In genomic region chr7:110650313-110650712, GRCh38 we compare ENCODE assay signal across 32 cellular contexts.
"Had no signal": no experiment of that assay in that cellular context is flagged by ENCODE, and none has a peak within 500 bp of the region (broad histone marks: within the 10 kb centered on the region; RNA-seq: fewer than 3 reads in every experiment).

No MANE protein-coding gene starts in this region.

- H3K4me3 ChIP-seq: cardiac muscle cell, MG63 had no signal

- H3K9me3 ChIP-seq: MG63 had no signal

- H3K27ac ChIP-seq: brain microvascular endothelial cell, cardiac muscle cell, VCaP had no signal

- H3K36me3 ChIP-seq: brain microvascular endothelial cell, cardiac muscle cell, MG63 had no signal

- H3K27me3 ChIP-seq: brain microvascular endothelial cell, cardiac muscle cell, MG63 had no signal

- DNase-seq: activated CD4-positive, alpha-beta T cell treated with anti-CD3 and anti-CD28 coated beads for 1 hour; activated CD4-positive, alpha-beta T cell treated with anti-CD3 and anti-CD28 coated beads for 48 hours; activated CD4-positive, CD25-positive, alpha-beta regulatory T cell; activated CD8-positive, alpha-beta T cell treated with anti-CD3 and anti-CD28 coated beads for 36 hours; activated effector memory CD4-positive, alpha-beta T cell treated with anti-CD3 and anti-CD28 coated beads, Interleukin-2, amount 50 U/mL, for 16 hours; activated naive CD4-positive, alpha-beta T cell; activated naive CD4-positive, alpha-beta T cell treated with anti-CD3 and anti-CD28 coated beads, Interleukin-2, amount 50 U/mL, for 16 hours; activated naive CD8-positive, alpha-beta T cell treated with anti-CD3 and anti-CD28 coated beads for 36 hours; activated T-cell treated with anti-CD3 and anti-CD28 coated beads, Interleukin-2, amount 50 U/mL, for 1 hour; activated T-cell treated with anti-CD3 and anti-CD28 coated beads, Interleukin-2, amount 50 U/mL, for 72 hours; amniotic stem cell; aorta; brain microvascular endothelial cell; Kasumi-1; MG63; NCI-H1048; NCI-H1105 treated with DMSO at 0.1 percent for 48 hours; NCI-H1436 treated with DMSO at 0.1 percent for 48 hours; NCI-H1694 treated with DMSO at 0.1 percent for 48 hours; NCI-H2029; NCI-H2171 treated with DMSO at 0.1 percent for 48 hours; NCI-H226; NCI-H446 treated with DMSO at 0.1 percent for 48 hours; NCI-H524; NCI-H69; OCI-M1; Right ventricle myocardium superior; SW 1271; T-helper 1 cell; T-helper 9 cell had no signal
